22 cellular contexts compared by ENCODE assay signal in the genomic region with DNA sequence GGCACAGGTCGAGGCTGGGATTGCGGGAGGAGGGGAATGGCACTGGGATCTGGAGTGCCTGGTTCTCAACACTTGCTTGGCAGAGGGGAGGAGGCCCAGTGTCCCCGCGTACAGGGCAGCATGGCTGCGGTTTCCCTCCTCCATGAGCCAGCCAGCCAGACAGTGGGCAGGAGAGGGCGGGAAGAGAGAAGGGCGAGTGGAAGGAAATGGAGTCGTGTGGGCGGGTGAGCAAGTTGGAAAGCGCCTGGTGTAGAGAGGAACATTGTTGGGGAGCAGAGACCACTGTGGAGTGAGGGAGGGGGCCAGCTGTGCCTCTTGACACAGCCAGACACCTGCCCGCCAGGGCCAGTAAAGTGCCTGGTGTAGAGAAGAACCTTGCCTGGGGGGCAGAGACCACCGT.
"Had no signal": no experiment of that assay in that cellular context is flagged by ENCODE, and none has a peak within 500 bp of the region (broad histone marks: within the 10 kb centered on the region; RNA-seq: fewer than 3 reads in every experiment).

No MANE protein-coding gene starts in this region.

- H3K27ac Mint-ChIP-seq: nephron progenitor cell, progenitor cell of endocrine pancreas had no signal

- H3K9me3 ChIP-seq: ascending aorta, colonic mucosa, lower lobe of right lung, suprapubic skin, transverse colon, vagina had no signal

- H3K27me3 Mint-ChIP-seq: central memory CD8-positive, alpha-beta T cell; progenitor cell of endocrine pancreas had no signal

- H3K27me3 ChIP-seq: ascending aorta, colonic mucosa, suprapubic skin, transverse colon, vagina had no signal

- H3K4me3 ChIP-seq: ascending aorta, colonic mucosa, lower lobe of right lung, skin epidermis, suprapubic skin, transverse colon, vagina had no signal

- H3K4me1 ChIP-seq: ascending aorta, colonic mucosa, lower lobe of right lung, vagina had no signal

- ATAC-seq: left colon; lower lobe of right lung; stimulated activated naive CD8-positive, alpha-beta T cell treated with anti-CD3 and anti-CD28 coated beads, Interleukin-15, amount 100 ng/mL, for 72 hours had no signal

- H3K27ac ChIP-seq: ascending aorta, colonic mucosa, lower lobe of right lung, skin epidermis, suprapubic skin, transverse colon, vagina had no signal

- DNase-seq: activated CD4-positive, alpha-beta T cell treated with anti-CD3 and anti-CD28 coated beads, Interleukin-2, amount 50 U/mL, for 1 hour; activated CD4-positive, CD25-positive, alpha-beta regulatory T cell treated with anti-CD3 and anti-CD28 coated beads, Interleukin-2, amount 50 U/mL, for 72 hours; activated CD8-positive, alpha-beta memory T cell treated with anti-CD3 and anti-CD28 coated beads, Interleukin-2, amount 50 U/mL, for 48 hours; activated effector memory CD4-positive, alpha-beta T cell treated with Interleukin-2 at 50 U/mL for 16 hours; activated naive CD4-positive, alpha-beta T cell treated with anti-CD3 and anti-CD28 coated beads, Interleukin-2, amount 50 U/mL, for 16 hours; activated T-cell treated with anti-CD3 and anti-CD28 coated beads, Interleukin-2, amount 50 U/mL, for 48 hours; colonic mucosa; erythroblast; foreskin melanocyte; islet precursor cell; left colon; lower lobe of right lung; nephron progenitor cell; stimulated activated naive CD8-positive, alpha-beta T cell treated with anti-CD3 and anti-CD28 coated beads, Interleukin-15, amount 100 ng/mL, for 72 hours; T-helper 9 cell; transverse colon had no signal

- H3K4me3 Mint-ChIP-seq: central memory CD8-positive, alpha-beta T cell; nephron progenitor cell; stimulated activated naive CD8-positive, alpha-beta T cell treated with anti-CD3 and anti-CD28 coated beads, Interleukin-15, amount 100 ng/mL, for 72 hours had no signal

- H3K9me3 Mint-ChIP-seq: central memory CD8-positive, alpha-beta T cell; stimulated activated naive CD8-positive, alpha-beta T cell treated with anti-CD3 and anti-CD28 coated beads, Interleukin-15, amount 100 ng/mL, for 72 hours had no signal

- H3K36me3 ChIP-seq: ascending aorta, colonic mucosa, lower lobe of right lung, suprapubic skin, transverse colon, vagina had no signal
